24 cellular contexts compared by ENCODE assay signal in the genomic region with DNA sequence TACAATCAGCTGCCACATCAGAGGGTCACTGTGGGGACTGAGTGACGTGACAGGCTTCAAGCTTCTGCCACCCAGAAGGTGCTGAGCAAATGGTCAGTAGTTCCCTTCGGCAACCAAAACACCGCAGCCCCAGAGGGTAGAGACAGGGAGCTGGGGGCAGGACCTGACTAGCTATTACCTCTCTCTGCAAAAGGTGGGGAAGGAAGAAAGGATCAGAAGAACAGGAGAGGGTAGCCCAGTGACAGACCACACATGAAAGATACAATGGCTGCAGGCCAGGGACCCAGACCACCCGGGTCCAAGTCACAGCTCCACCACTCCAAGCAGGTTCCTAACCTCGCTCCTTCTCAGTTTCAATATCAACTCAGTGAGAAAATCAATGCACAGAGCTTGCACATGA.
"Had no signal": no experiment of that assay in that cellular context is flagged by ENCODE, and none has a peak within 500 bp of the region (broad histone marks: within the 10 kb centered on the region; RNA-seq: fewer than 3 reads in every experiment).

No MANE protein-coding gene starts in this region.

- H3K4me2 ChIP-seq: KMS-11 had no signal

- H3K9me3 ChIP-seq: SJCRH30 had no signal

- H3K9ac ChIP-seq: KMS-11 had no signal

- DNase-seq: Kasumi-1; MM.1S; NCI-H1048; NCI-H1105; NCI-H1436 treated with DMSO at 0.1 percent for 48 hours; NCI-H1694; NCI-H187 treated with DMSO at 0.1 percent for 48 hours; NCI-H2029 treated with DMSO at 0.1 percent for 48 hours; NCI-H2171 treated with DMSO at 0.1 percent for 48 hours; NCI-H345; NCI-H446 treated with DMSO at 0.1 percent for 48 hours; NCI-H510A treated with DMSO at 0.1 percent for 48 hours; NCI-H526 treated with DMSO at 0.1 percent for 48 hours; NCI-H748 treated with DMSO at 0.1 percent for 48 hours; NK-92 treated with Interleukin-12 subunit alpha and Interleukin-12 subunit beta, amount 100 ng/mL, for 24 hours; PC-3; SHP77 treated with DMSO at 0.1 percent for 48 hours; SJCRH30 had no signal

- ATAC-seq: K562, Panc1, PC-3, Right ventricle myocardium inferior, SK-N-SH treated with all-trans-retinoic acid at 6 μM for 48 hours had no signal

- H3K4me3 ChIP-seq: K562, SJCRH30 had no signal

- H3K36me3 ChIP-seq: SJCRH30 had no signal

- H3K27ac ChIP-seq: HL-60, KMS-11, SJCRH30 had no signal

- H3K4me1 ChIP-seq: SJCRH30 had no signal
